In genomic region chr7:77537595-77538185, GRCh38 we compare ENCODE assay signal across 8 cellular contexts. TPM values are rescaled to one million over a fixed set of nuclear protein-coding genes. Genes with fewer than 3 reads are reported as not detected.
DNase-seq lines count a peak whose midpoint lies in the region; ATAC-seq and TF ChIP-seq lines count a peak whose summit lies in the region.

No MANE protein-coding gene starts in this region.

- WGBS in stomach, 5 donors = 0 to 1% (median 0%) methylated on average over 22 to 55 of the region's 55 CpGs

- H3K27me3 ChIP-seq in GM06990 (replicated peaks; ENCODE audit: control insufficient read depth, insufficient read depth, low read length) = no peaks in the 10 kb centered on the region
- H3K27me3 ChIP-seq in muscle layer of duodenum (ENCODE audit: low read depth, low read length) = no peaks in the 10 kb centered on the region
- no peaks in the 10 kb centered on the region for H3K27me3 ChIP-seq in stomach

- peak; percentile 64 for DNase-seq in GM06990 (ENCODE audit: extremely low read depth, insufficient read length)
- DNase-seq in NCI-H226 = peak; percentile 28
- peak; percentile 8 for DNase-seq in activated T-cell treated with anti-CD3 and anti-CD28 coated beads for 24 hours (ENCODE audit: low read depth)
- DNase-seq in epithelial cell of esophagus (ENCODE audit: low read depth) = peak; percentile 54
- DNase-seq in stomach = peak; percentile 39

- H3K36me3 ChIP-seq in GM06990 (ENCODE audit: control insufficient read depth, insufficient read depth, low read length) (no peaks in the 10 kb centered on the region), muscle layer of duodenum (ENCODE audit: control insufficient read depth in 1 of 2, insufficient read depth in 2 of 2, low read length in 2 of 2) (peaks cover 0 to 12% of the 10 kb centered on the region in 2 donors), stomach (no peaks in the 10 kb centered on the region)

- peak overlapping the region; percentile 99 for H3K27ac ChIP-seq in muscle layer of duodenum (ENCODE audit: low read length)
- H3K27ac ChIP-seq in stomach = peak overlapping the region; percentile 97 to 99 (median 99)

- no peak for TF ChIP-seq CTCF in GM06990 (IDR thresholded peaks at IDR 0.05; ENCODE audit: insufficient read depth, low read length, poor library complexity, severe bottlenecking)
- TF ChIP-seq CTCF in epithelial cell of esophagus (IDR thresholded peaks at IDR 0.05; ENCODE audit: insufficient read depth, low read depth, low read length, missing control alignments) = no peak
- TF ChIP-seq CTCF in stomach (IDR thresholded peaks at IDR 0.05) = no peak

- TF ChIP-seq EP300 in stomach (IDR thresholded peaks at IDR 0.05) = no peak

- intact Hi-C loops in stomach (cut with DNase I; ENCODE audit: low total_unique reads) = no loop called here

- H3K4me3 ChIP-seq in GM06990 (replicated peaks; ENCODE audit: low read depth, low read length) = peak overlapping the region; percentile 87
- H3K4me3 ChIP-seq in epithelial cell of esophagus (ENCODE audit: low read length) = peak overlapping the region; percentile 89
- H3K4me3 ChIP-seq in muscle layer of duodenum (ENCODE audit: low read depth in 1 of 2, low read length in 2 of 2) = peak overlapping the region; percentile 97 to 99
- H3K4me3 ChIP-seq in stomach = peak overlapping the region; percentile 80 to 99 (median 96)

- peak; percentile 20 for ATAC-seq in HG02759 (IDR thresholded peaks at IDR 0.05; ENCODE audit: unreplicated experiment)
- no peak for ATAC-seq in GM18870 (IDR thresholded peaks at IDR 0.05; ENCODE audit: unreplicated experiment)

- TF ChIP-seq POLR2A in stomach (IDR thresholded peaks at IDR 0.05) = no peak

- H3K4me1 ChIP-seq in muscle layer of duodenum (ENCODE audit: control insufficient read depth in 1 of 2, insufficient read depth in 2 of 2, low read length in 2 of 2) (peaks cover 0 to 29% of the 10 kb centered on the region in 2 donors), stomach (peaks cover 16 to 52% (median 49%) of the 10 kb centered on the region in 4 donors)

- no peaks in the 10 kb centered on the region for H3K9me3 ChIP-seq in muscle layer of duodenum (ENCODE audit: control insufficient read depth in 1 of 2, low read length in 2 of 2)
- no peaks in the 10 kb centered on the region for H3K9me3 ChIP-seq in stomach

RNA-seq across cellular contexts. Expression of gene PTPN12, which starts 0.6 kb away (rescaled TPM):
- total RNA-seq in stomach = 100 to 1,000 TPM in 1 of 5 donors, 10 to 100 TPM in 3, 1 to 10 TPM in 1; 8.4 to 147 (median 81.4) TPM
- 10 to 100 TPM; 26.4 to 35.6 (median 27.6) TPM for polyA plus RNA-seq in stomach

Comparison
In these comparisons a context has a peak if more than half of its experiments do, and no peak if none do; other contexts are left out.
1. DNase-seq: peak in every context shown above with its lines; median percentile 64 in GM06990; 54 in epithelial cell of esophagus; 39 in stomach; 28 in NCI-H226; 8 in activated T-cell treated with anti-CD3 and anti-CD28 coated beads for 24 hours.